Comparison of ENCODE assay signal across 11 cellular contexts in the genomic region with DNA sequence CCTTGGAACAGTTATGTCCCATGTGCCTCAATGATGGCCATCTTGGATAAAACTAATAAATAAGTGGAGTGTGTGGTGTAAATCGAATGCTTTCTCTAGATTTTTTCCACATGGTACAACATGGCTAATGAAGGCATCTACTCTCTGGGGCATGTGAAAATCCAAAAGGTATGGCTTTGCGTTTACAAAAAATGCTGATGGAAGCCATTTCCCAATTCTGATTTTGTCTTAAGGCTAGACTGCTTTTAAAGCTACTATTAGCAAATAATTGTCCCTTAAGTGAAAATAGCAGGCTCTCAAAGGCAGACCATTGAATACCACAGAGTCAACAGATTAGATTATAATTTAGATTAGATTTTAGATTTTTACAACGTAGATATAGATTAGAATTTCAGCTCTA.
"Had no signal": no experiment of that assay in that cellular context is flagged by ENCODE, and none has a peak within 500 bp of the region (broad histone marks: within the 10 kb centered on the region; RNA-seq: fewer than 3 reads in every experiment).

No MANE protein-coding gene starts in this region.

- H3K9me3 ChIP-seq: HAP-1 had no signal

- DNase-seq: GM23248, GOT3, H7, H9, HCEC 1CT, HFFc6 had no signal

- H2AFZ ChIP-seq: GM23248, GM23338 had no signal

- H3K4me1 ChIP-seq: HAP-1 had no signal

- H3K27ac ChIP-seq: GM23248 had no signal

- H3K4me3 ChIP-seq: GM23248, GM23338, HAP-1 had no signal

- ATAC-seq: GM23338, HCT116 had no signal

- H3K36me3 ChIP-seq: HAP-1 had no signal

- FAIRE-seq: H1, H54 had no signal

- H3K9ac ChIP-seq: GM23248 had no signal

- H3K4me2 ChIP-seq: GM23338 had no signal
